Comparison of ENCODE assay signal across 23 cellular contexts in the genomic region with DNA sequence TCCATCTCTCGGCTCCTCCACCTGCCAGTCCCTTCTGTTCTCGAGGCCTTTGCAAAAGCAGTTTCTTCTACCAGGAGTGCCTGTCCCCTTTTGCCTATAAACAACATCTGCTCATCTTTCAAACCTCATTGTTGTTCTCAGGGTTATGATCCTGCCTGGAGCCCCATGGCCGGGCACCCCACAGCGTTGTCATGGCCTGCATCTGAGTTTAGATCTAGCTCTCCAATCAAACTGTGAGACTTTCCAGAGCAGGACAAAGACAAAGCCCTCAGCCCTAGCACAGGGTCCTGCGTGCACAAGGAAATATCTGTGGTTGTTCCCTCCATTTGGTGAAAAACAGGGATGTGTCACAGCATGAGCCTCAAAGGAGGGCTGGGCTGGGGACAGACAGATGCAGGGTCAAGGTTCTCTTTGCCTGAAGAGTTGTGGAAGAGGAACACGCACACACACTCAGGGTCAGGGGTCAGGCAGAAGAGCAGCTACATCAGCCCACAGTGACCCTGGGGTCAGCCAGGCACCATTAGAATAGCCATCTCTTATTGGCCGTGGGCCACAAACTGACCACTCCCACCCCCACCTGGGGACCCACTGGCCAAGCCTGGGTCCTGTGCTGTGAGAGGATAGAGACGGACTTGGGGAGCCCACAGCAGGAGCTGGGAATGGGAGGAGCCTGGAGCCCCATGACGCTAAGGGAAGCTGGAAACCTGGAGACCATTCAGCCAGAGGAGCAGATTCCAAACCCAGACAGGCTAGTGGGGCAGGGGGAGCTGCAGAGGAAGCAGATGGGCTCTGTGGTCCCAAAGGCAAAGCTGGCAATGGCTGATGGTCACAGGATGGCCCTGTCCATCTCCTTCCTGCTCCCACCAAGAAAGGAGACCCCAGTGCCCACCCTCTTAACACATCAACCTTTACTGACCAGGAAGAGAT.
A peak's percentile ranks its signal among the peaks of the same experiment; 100 is the strongest.
DNase-seq lines count a peak whose midpoint lies in the region; ATAC-seq lines count a peak whose summit lies in the region.
"Had no signal": no experiment of that assay in that cellular context is flagged by ENCODE, and none has a peak within 500 bp of the region (broad histone marks: within the 10 kb centered on the region; RNA-seq: fewer than 3 reads in every experiment).

No MANE protein-coding gene starts in this region.

- H3K4me3 ChIP-seq in SK-N-MC = no peak overlapping the region
- H3K4me3 ChIP-seq: K562, pancreas, Peyer's patch, SJSA1 had no signal

- H3K4me3 Mint-ChIP-seq in activated naive CD8-positive, alpha-beta T cell treated with anti-CD3 and anti-CD28 coated beads, Interleukin-2, amount 10 ng/mL, durations not matched to agents 7 days and 5 days = no peak overlapping the region
- H3K4me3 Mint-ChIP-seq in activated naive CD8-positive, alpha-beta T cell treated with anti-CD3 and anti-CD28 coated beads, Interleukin-2, amount 50 U/mL, for 24 hours = no peak overlapping the region
- H3K4me3 Mint-ChIP-seq in natural killer cell treated with Interleukin-12 subunit alpha and Interleukin-12 subunit beta and Interleukin-15 and Interleukin-18, amount 100 ng/mL, for 72 hours = no peak overlapping the region
- H3K4me3 Mint-ChIP-seq: memory B cell, T-helper 17 cell had no signal

- H3K36me3 Mint-ChIP-seq in activated naive CD8-positive, alpha-beta T cell treated with anti-CD3 and anti-CD28 coated beads, Interleukin-2, amount 10 ng/mL, durations not matched to agents 7 days and 5 days = no peaks in the 10 kb centered on the region
- H3K36me3 Mint-ChIP-seq in activated naive CD8-positive, alpha-beta T cell treated with anti-CD3 and anti-CD28 coated beads, Interleukin-2, amount 50 U/mL, for 24 hours (ENCODE audit: low read depth) = no peaks in the 10 kb centered on the region
- no peaks in the 10 kb centered on the region for H3K36me3 Mint-ChIP-seq in natural killer cell treated with Interleukin-12 subunit alpha and Interleukin-12 subunit beta and Interleukin-15 and Interleukin-18, amount 100 ng/mL, for 72 hours
- H3K36me3 Mint-ChIP-seq: memory B cell had no signal

- H3K9me3 Mint-ChIP-seq in activated naive CD8-positive, alpha-beta T cell treated with anti-CD3 and anti-CD28 coated beads, Interleukin-2, amount 10 ng/mL, durations not matched to agents 7 days and 5 days = no peaks in the 10 kb centered on the region
- no peaks in the 10 kb centered on the region for H3K9me3 Mint-ChIP-seq in activated naive CD8-positive, alpha-beta T cell treated with anti-CD3 and anti-CD28 coated beads, Interleukin-2, amount 50 U/mL, for 24 hours
- no peaks in the 10 kb centered on the region for H3K9me3 Mint-ChIP-seq in natural killer cell treated with Interleukin-12 subunit alpha and Interleukin-12 subunit beta and Interleukin-15 and Interleukin-18, amount 100 ng/mL, for 72 hours
- H3K9me3 Mint-ChIP-seq: memory B cell had no signal

- no peak overlapping the region for H3K9ac ChIP-seq in SK-N-MC (ENCODE audit: insufficient read length)

- peaks cover 16% of the 10 kb centered on the region for H3K27me3 Mint-ChIP-seq in activated naive CD8-positive, alpha-beta T cell treated with anti-CD3 and anti-CD28 coated beads, Interleukin-2, amount 10 ng/mL, durations not matched to agents 7 days and 5 days
- H3K27me3 Mint-ChIP-seq in activated naive CD8-positive, alpha-beta T cell treated with anti-CD3 and anti-CD28 coated beads, Interleukin-2, amount 50 U/mL, for 24 hours = peaks cover 20% of the 10 kb centered on the region
- no peaks in the 10 kb centered on the region for H3K27me3 Mint-ChIP-seq in natural killer cell treated with Interleukin-12 subunit alpha and Interleukin-12 subunit beta and Interleukin-15 and Interleukin-18, amount 100 ng/mL, for 72 hours

- DNase-seq in activated naive CD8-positive, alpha-beta T cell treated with anti-CD3 and anti-CD28 coated beads, Interleukin-2, amount 10 ng/mL, durations not matched to agents 7 days and 5 days = no peak
- DNase-seq in activated naive CD8-positive, alpha-beta T cell treated with anti-CD3 and anti-CD28 coated beads, Interleukin-2, amount 50 U/mL, for 24 hours = no peak
- DNase-seq in SK-N-MC (ENCODE audit: low read depth, low spot score) (no peak), hepatic stellate cell (ENCODE audit: low spot score) (no peak)
- DNase-seq in natural killer cell treated with Interleukin-12 subunit alpha and Interleukin-12 subunit beta and Interleukin-15 and Interleukin-18, amount 100 ng/mL, for 72 hours (ENCODE audit: low spot score) = peak; percentile 54
- no peak for DNase-seq in stimulated activated CD4-positive, alpha-beta T cell treated with anti-CD3 and anti-CD28 coated beads, Interleukin-4, amount 100 ng/mL, for 1 hour
- DNase-seq in activated CD4-positive, alpha-beta T cell treated with anti-CD3 and anti-CD28 coated beads, Interleukin-2, amount 50 U/mL, for 1 hour = no peak
- DNase-seq: activated CD4-positive, alpha-beta T cell treated with anti-CD3 and anti-CD28 coated beads for 4 hours; brain microvascular endothelial cell; cortex of kidney; DMS153; glutamatergic neuron; left colon; NCI-H187 treated with DMSO at 0.1 percent for 48 hours; right cardiac atrium; stimulated activated CD8-positive, alpha-beta memory T cell treated with anti-CD3 and anti-CD28 coated beads, Interleukin-4, amount 100 ng/mL, for 48 hours; T-helper 17 cell had no signal

- POLR2A ChIA-PET in activated naive CD8-positive, alpha-beta T cell treated with anti-CD3 and anti-CD28 coated beads, Interleukin-2, amount 10 ng/mL, durations not matched to agents 7 days and 5 days (lab: Charles Lee) = no interaction called here

- no peaks in the 10 kb centered on the region for H3K9me3 ChIP-seq in SK-N-MC (ENCODE audit: low read depth, low read length)
- H3K9me3 ChIP-seq: pancreas, Peyer's patch, SJSA1 had no signal

- peaks cover 6% of the 10 kb centered on the region for H3K4me1 Mint-ChIP-seq in activated naive CD8-positive, alpha-beta T cell treated with anti-CD3 and anti-CD28 coated beads, Interleukin-2, amount 10 ng/mL, durations not matched to agents 7 days and 5 days
- peaks cover 9% of the 10 kb centered on the region for H3K4me1 Mint-ChIP-seq in activated naive CD8-positive, alpha-beta T cell treated with anti-CD3 and anti-CD28 coated beads, Interleukin-2, amount 50 U/mL, for 24 hours
- H3K4me1 Mint-ChIP-seq in natural killer cell treated with Interleukin-12 subunit alpha and Interleukin-12 subunit beta and Interleukin-15 and Interleukin-18, amount 100 ng/mL, for 72 hours (ENCODE audit: low read depth in 2 of 2) = peaks cover 32% of the 10 kb centered on the region in 2 donors

- peak overlapping the region; percentile 67 for H3K27ac ChIP-seq in SK-N-MC
- H3K27ac ChIP-seq: brain microvascular endothelial cell, C4-2B, pancreas, Peyer's patch, SJSA1 had no signal

- peak overlapping the region; percentile 6 for H3K27ac Mint-ChIP-seq in activated naive CD8-positive, alpha-beta T cell treated with anti-CD3 and anti-CD28 coated beads, Interleukin-2, amount 10 ng/mL, durations not matched to agents 7 days and 5 days
- no peak overlapping the region for H3K27ac Mint-ChIP-seq in activated naive CD8-positive, alpha-beta T cell treated with anti-CD3 and anti-CD28 coated beads, Interleukin-2, amount 50 U/mL, for 24 hours
- H3K27ac Mint-ChIP-seq in natural killer cell treated with Interleukin-12 subunit alpha and Interleukin-12 subunit beta and Interleukin-15 and Interleukin-18, amount 100 ng/mL, for 72 hours = peak overlapping the region in 1 of 2 donors; percentile 57
- H3K27ac Mint-ChIP-seq: memory B cell, T-helper 17 cell had no signal

- no peak for ATAC-seq in activated naive CD8-positive, alpha-beta T cell treated with anti-CD3 and anti-CD28 coated beads, Interleukin-2, amount 10 ng/mL, durations not matched to agents 7 days and 5 days (ENCODE audit: low read depth)
- ATAC-seq in activated naive CD8-positive, alpha-beta T cell treated with anti-CD3 and anti-CD28 coated beads, Interleukin-2, amount 50 U/mL, for 24 hours = no peak
- no peak for ATAC-seq in natural killer cell treated with Interleukin-12 subunit alpha and Interleukin-12 subunit beta and Interleukin-15 and Interleukin-18, amount 100 ng/mL, for 72 hours
- ATAC-seq: K562, left colon, pancreas, right cardiac atrium, T-helper 17 cell had no signal

- H3K36me3 ChIP-seq in SK-N-MC (ENCODE audit: insufficient read depth, low read length) = no peaks in the 10 kb centered on the region
- H3K36me3 ChIP-seq: brain microvascular endothelial cell, pancreas, Peyer's patch, SJSA1 had no signal
